Comparison of ENCODE assay signal across 27 cellular contexts in genomic region chr3:65967376-65967775, GRCh38.
"Had no signal": no experiment of that assay in that cellular context is flagged by ENCODE, and none has a peak within 500 bp of the region (broad histone marks: within the 10 kb centered on the region; RNA-seq: fewer than 3 reads in every experiment).

No MANE protein-coding gene starts in this region.

- H3K27me3 ChIP-seq: ascending aorta, brain microvascular endothelial cell, esophagus muscularis mucosa, foreskin keratinocyte, gastroesophageal sphincter had no signal

- DNase-seq: activated CD4-positive, alpha-beta memory T cell treated with anti-CD3 and anti-CD28 coated beads, Interleukin-2, amount 10 ng/mL, durations not matched to agents 7 days and 5 days; activated CD4-positive, alpha-beta T cell treated with anti-CD3 and anti-CD28 coated beads for 1 hour; activated CD4-positive, alpha-beta T cell treated with anti-CD3 and anti-CD28 coated beads for 4 hours; activated CD4-positive, alpha-beta T cell treated with anti-CD3 and anti-CD28 coated beads, Interleukin-2, amount 10 ng/mL, durations not matched to agents 7 days and 5 days; activated CD4-positive, alpha-beta T cell treated with anti-CD3 and anti-CD28 coated beads, Interleukin-2, amount 50 U/mL, for 4 hours; activated CD8-positive, alpha-beta memory T cell treated with anti-CD3 and anti-CD28 coated beads, Interleukin-2, amount 50 U/mL, for 48 hours; activated gamma-delta T cell; activated naive CD4-positive, alpha-beta T cell; activated naive CD4-positive, alpha-beta T cell treated with anti-CD3 and anti-CD28 coated beads, Interleukin-2, amount 10 ng/mL, durations not matched to agents 7 days and 5 days; activated naive CD8-positive, alpha-beta T cell treated with anti-CD3 and anti-CD28 coated beads, Interleukin-2, amount 10 ng/mL, durations not matched to agents 7 days and 5 days; activated T-cell treated with anti-CD3 and anti-CD28 coated beads for 4 hours; activated T-cell treated with anti-CD3 and anti-CD28 coated beads, Interleukin-2, amount 50 U/mL, for 24 hours; activated T-cell treated with anti-CD3 and anti-CD28 coated beads, Interleukin-2, amount 50 U/mL, for 72 hours; brain microvascular endothelial cell; central memory CD4-positive, alpha-beta T cell; cortex of kidney; dermis blood vessel endothelial cell; effector CD4-positive, alpha-beta T cell; effector memory CD8-positive, alpha-beta T cell; erythroblast; foreskin keratinocyte; hippocampal formation; T-helper 2 cell had no signal

- H3K27ac ChIP-seq: ascending aorta, brain microvascular endothelial cell, esophagus muscularis mucosa, foreskin keratinocyte, gastroesophageal sphincter had no signal

- H3K4me3 ChIP-seq: ascending aorta, esophagus muscularis mucosa, gastroesophageal sphincter had no signal

- H3K36me3 ChIP-seq: ascending aorta, brain microvascular endothelial cell, esophagus muscularis mucosa, gastroesophageal sphincter had no signal

- ATAC-seq: activated naive CD4-positive, alpha-beta T cell treated with anti-CD3 and anti-CD28 coated beads, Interleukin-2, amount 50 U/mL, for 72 hours; activated T-cell treated with anti-CD3 and anti-CD28 coated beads, Interleukin-2, amount 50 U/mL, for 72 hours; effector memory CD8-positive, alpha-beta T cell; foreskin keratinocyte; gastroesophageal sphincter had no signal

- H3K9me3 ChIP-seq: ascending aorta, esophagus muscularis mucosa, gastroesophageal sphincter had no signal
